26 cellular contexts compared by ENCODE assay signal in the genomic region with DNA sequence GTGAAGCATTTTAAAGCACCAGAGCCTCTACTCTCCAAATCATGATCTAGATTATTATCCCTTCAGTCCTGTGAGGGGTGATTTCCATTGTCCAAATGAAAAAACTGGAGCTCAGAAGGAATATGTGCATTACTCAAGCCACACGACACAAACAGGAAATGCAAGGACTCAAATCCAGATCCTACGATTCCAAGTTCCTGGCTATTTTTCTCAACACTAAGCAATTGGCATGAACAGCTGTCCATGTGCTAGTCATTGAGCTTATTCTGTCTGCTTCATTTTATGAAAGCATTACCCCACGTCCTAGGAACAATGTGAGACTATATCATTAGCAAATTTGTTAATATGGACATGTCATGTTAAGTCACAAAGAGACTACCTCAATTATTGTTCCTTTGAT.
"Had no signal": no experiment of that assay in that cellular context is flagged by ENCODE, and none has a peak within 500 bp of the region (broad histone marks: within the 10 kb centered on the region; RNA-seq: fewer than 3 reads in every experiment).

No MANE protein-coding gene starts in this region.

- H3K27ac ChIP-seq: breast epithelium, gastrocnemius medialis, hepatocyte, left ventricle myocardium inferior, neutrophil, ovary, right lobe of liver, skin epidermis, thoracic aorta had no signal

- H3K4me3 ChIP-seq: breast epithelium, gastrocnemius medialis, hepatocyte, left ventricle myocardium inferior, lung, mucosa of descending colon, ovary, right lobe of liver, skin epidermis, thoracic aorta had no signal

- ATAC-seq: activated CD8-positive, alpha-beta T cell treated with anti-CD3 and anti-CD28 coated beads for 36 hours; activated naive CD8-positive, alpha-beta T cell treated with anti-CD3 and anti-CD28 coated beads, Interleukin-2, amount 50 U/mL, for 24 hours; activated T-cell treated with anti-CD3 and anti-CD28 coated beads, Interleukin-2, amount 50 U/mL, for 4 hours; gastrocnemius medialis; mucosa of descending colon; right lobe of liver had no signal

- H2AFZ ChIP-seq: hepatocyte had no signal

- H3K4me2 ChIP-seq: hepatocyte had no signal

- H3K79me2 ChIP-seq: hepatocyte had no signal

- DNase-seq: activated CD4-positive, alpha-beta T cell treated with anti-CD3 and anti-CD28 coated beads for 1 hour; activated CD4-positive, alpha-beta T cell treated with anti-CD3 and anti-CD28 coated beads, Interleukin-2, amount 10 ng/mL, durations not matched to agents 7 days and 5 days; activated CD8-positive, alpha-beta T cell treated with anti-CD3 and anti-CD28 coated beads for 36 hours; activated naive CD8-positive, alpha-beta T cell treated with anti-CD3 and anti-CD28 coated beads, Interleukin-2, amount 50 U/mL, for 24 hours; activated T-cell treated with anti-CD3 and anti-CD28 coated beads, Interleukin-2, amount 50 U/mL, for 4 hours; amygdala; effector CD4-positive, alpha-beta T cell; gastrocnemius medialis; glutamatergic neuron; islet precursor cell; left ventricle myocardium inferior; mucosa of descending colon; naive B cell; nephron progenitor cell; ovary; right lobe of liver; stimulated activated CD4-positive, alpha-beta T cell treated with anti-CD3 and anti-CD28 coated beads, Interleukin-12 subunit alpha, Interleukin-12 subunit beta, amount 100 ng/mL, for 4 hours; stimulated activated CD4-positive, alpha-beta T cell treated with anti-CD3 and anti-CD28 coated beads, Interleukin-4, amount 100 ng/mL, for 1 hour; T-helper 2 cell; trophoblast cell had no signal

- H3K4me1 ChIP-seq: breast epithelium, gastrocnemius medialis, right lobe of liver had no signal

- H3K9me3 ChIP-seq: breast epithelium, gastrocnemius medialis, left ventricle myocardium inferior, mucosa of descending colon, neutrophil, ovary, right lobe of liver, thoracic aorta had no signal

- H3K27me3 ChIP-seq: breast epithelium, gastrocnemius medialis, hepatocyte, neutrophil, ovary, right lobe of liver had no signal

- H3K36me3 ChIP-seq: breast epithelium, gastrocnemius medialis, left ventricle myocardium inferior, neutrophil, ovary, right lobe of liver, thoracic aorta had no signal
